ENCODE assay signal across 16 cellular contexts in genomic region chr12:61213646-61214045, GRCh38.
DNase-seq lines count a peak whose midpoint lies in the region; ATAC-seq lines count a peak whose summit lies in the region.
"Had no signal": no experiment of that assay in that cellular context is flagged by ENCODE, and none has a peak within 500 bp of the region (broad histone marks: within the 10 kb centered on the region; RNA-seq: fewer than 3 reads in every experiment).

No MANE protein-coding gene starts in this region.

- peak; percentile 35 for DNase-seq in NCI-H2171 treated with DMSO at 0.1 percent for 48 hours (lab: John Stamatoyannopoulos, UW)
- no peak for DNase-seq in NCI-H2171 (lab: John Stamatoyannopoulos, UW)
- peak; percentile 88 for DNase-seq in DMS53 (lab: John Stamatoyannopoulos, UW)
- peak; percentile 74 for DNase-seq in NCI-H2029 treated with DMSO at 0.1 percent for 48 hours (lab: John Stamatoyannopoulos, UW)
- peak; percentile 40 to 43 for DNase-seq in SHP77 (lab: John Stamatoyannopoulos, UW)
- no peak for DNase-seq in ACHN
- DNase-seq: CD8-positive, alpha-beta memory T cell; GF-D8; NCI-H1436; NCI-H524 treated with DMSO at 0.1 percent for 48 hours; OCI-M1; SIG-M5; T1000 had no signal

- in situ Hi-C loops in ACHN (cut with HindIII; ENCODE audit: low pct_ligation_motif_present, low pct_unique_long_range_greater_than_20kb, low sequenced_read_pairs) = no loop called here

- ATAC-seq in GM18909 (IDR thresholded peaks at IDR 0.05; ENCODE audit: poor library complexity, unreplicated experiment) = no peak
- ATAC-seq in HG02588 (IDR thresholded peaks at IDR 0.05; ENCODE audit: unreplicated experiment) = no peak
- ATAC-seq: GM12878 had no signal

Comparison
In these comparisons a context has a peak if more than half of its experiments do, and no peak if none do; other contexts are left out.
1. DNase-seq: peak in NCI-H2171 treated with DMSO at 0.1 percent for 48 hours (single experiment), DMS53 (single experiment), NCI-H2029 treated with DMSO at 0.1 percent for 48 hours (single experiment) and SHP77 (2 of 2); none in NCI-H2171 (single experiment) and ACHN (single experiment).